ENCODE assay signal across 18 cellular contexts in genomic region chr2:43370146-43370545, GRCh38.
A peak's percentile ranks its signal among the peaks of the same experiment; 100 is the strongest.
DNase-seq lines count a peak whose midpoint lies in the region; ATAC-seq and TF ChIP-seq lines count a peak whose summit lies in the region.
"Had no signal": no experiment of that assay in that cellular context is flagged by ENCODE, and none has a peak within 500 bp of the region (broad histone marks: within the 10 kb centered on the region; RNA-seq: fewer than 3 reads in every experiment).

No MANE protein-coding gene starts in this region.

- H3K9me3 Mint-ChIP-seq in neural progenitor cell (peaks cover 2% of the 10 kb centered on the region), type B pancreatic cell (peaks cover 7% of the 10 kb centered on the region)
- H3K9me3 Mint-ChIP-seq: CD8-positive, alpha-beta memory T cell; natural killer cell had no signal

- intact Hi-C loops in heart left ventricle (cut with DNase I) (no loop called here), left cardiac atrium (cut with DNase I) (no loop called here)

- H3K4me3 Mint-ChIP-seq in neural progenitor cell (no peak overlapping the region), type B pancreatic cell (no peak overlapping the region)
- H3K4me3 Mint-ChIP-seq: CD8-positive, alpha-beta memory T cell; natural killer cell had no signal

- H3K4me3 ChIP-seq in heart left ventricle = no peak overlapping the region
- H3K4me3 ChIP-seq in gastroesophageal sphincter = no peak overlapping the region
- H3K4me3 ChIP-seq in neural progenitor cell = no peak overlapping the region
- H3K4me3 ChIP-seq: HAP-1 had no signal

- peaks cover 3 to 47% (median 18%) of the 10 kb centered on the region in 12 donors for H3K4me1 ChIP-seq in heart left ventricle
- peaks cover 7 to 54% (median 10%) of the 10 kb centered on the region in 3 donors for H3K4me1 ChIP-seq in gastroesophageal sphincter
- H3K4me1 ChIP-seq in neural progenitor cell = peaks cover 30% of the 10 kb centered on the region

- no peaks in the 10 kb centered on the region for H4K20me1 ChIP-seq in neural progenitor cell (ENCODE audit: low read depth)

- 73 to 81% (median 77%) methylated on average over 4 of the region's 4 CpGs for WGBS in heart left ventricle, 4 donors
- 34 to 45% methylated on average over 4 of the region's 4 CpGs for WGBS in gastroesophageal sphincter (ENCODE audit: low coverage in 1 of 2), 2 donors

- H3K36me3 ChIP-seq in heart left ventricle = no peaks in the 10 kb centered on the region
- H3K36me3 ChIP-seq in gastroesophageal sphincter = no peaks in the 10 kb centered on the region
- no peaks in the 10 kb centered on the region for H3K36me3 ChIP-seq in neural progenitor cell
- H3K36me3 ChIP-seq: HAP-1 had no signal

- H2AFZ ChIP-seq in neural progenitor cell (replicated peaks) = no peak overlapping the region

- no peak for DNase-seq in heart left ventricle
- DNase-seq in left cardiac atrium = no peak
- DNase-seq in neural progenitor cell (ENCODE audit: low spot score) = no peak
- DNase-seq in type B pancreatic cell (ENCODE audit: extremely low spot score, unreplicated experiment) = no peak
- DNase-seq in activated CD4-positive, CD25-positive, alpha-beta regulatory T cell (lab: John Stamatoyannopoulos, UW) = no peak
- DNase-seq in germinal center (ENCODE audit: low spot score) = no peak
- DNase-seq: activated effector memory CD4-positive, alpha-beta T cell treated with anti-CD3 and anti-CD28 coated beads, Interleukin-2, amount 50 U/mL, for 16 hours; CD8-positive, alpha-beta memory T cell; GF-D8; hippocampal formation; natural killer cell; NCI-H82; stimulated activated CD4-positive, alpha-beta T cell treated with anti-CD3 and anti-CD28 coated beads, Interleukin-4, amount 100 ng/mL, for 4 hours had no signal

- TF ChIP-seq CTCF in heart left ventricle (IDR thresholded peaks at IDR 0.05) = no peak
- no peak for TF ChIP-seq CTCF in gastroesophageal sphincter (IDR thresholded peaks at IDR 0.05)
- no peak for TF ChIP-seq CTCF in neural progenitor cell (IDR thresholded peaks at IDR 0.05)
- TF ChIP-seq CTCF in type B pancreatic cell (conservative IDR thresholded peaks at IDR 0.05) = no peak

- ATAC-seq in heart left ventricle = no peak
- no peak for ATAC-seq in left cardiac atrium
- ATAC-seq in gastroesophageal sphincter = no peak
- ATAC-seq in activated CD4-positive, CD25-positive, alpha-beta regulatory T cell treated with anti-CD3 and anti-CD28 coated beads, Interleukin-2, amount 50 U/mL, for 24 hours = no peak
- ATAC-seq: natural killer cell had no signal

- TF ChIP-seq EP300 in gastroesophageal sphincter (IDR thresholded peaks at IDR 0.05) = no peak

- H3K27ac ChIP-seq in heart left ventricle (peak overlapping the region in 10 of 12 donors; percentile 25 to 68 (median 41)), gastroesophageal sphincter (peak overlapping the region; percentile 43 to 70 (median 58)), neural progenitor cell (peak overlapping the region; percentile 61)
- H3K27ac ChIP-seq: RWPE1 had no signal

- no peak overlapping the region for H3K9ac ChIP-seq in neural progenitor cell

- H3K9me3 ChIP-seq in heart left ventricle (no peaks in the 10 kb centered on the region), gastroesophageal sphincter (no peaks in the 10 kb centered on the region), neural progenitor cell (ENCODE audit: low read depth) (no peaks in the 10 kb centered on the region)
- H3K9me3 ChIP-seq: HAP-1 had no signal

- H3F3A ChIP-seq in neural progenitor cell (ENCODE audit: low read depth) = peaks cover 8% of the 10 kb centered on the region

- H3K36me3 Mint-ChIP-seq in neural progenitor cell (peaks cover 3% of the 10 kb centered on the region), type B pancreatic cell (peaks cover 24% of the 10 kb centered on the region)
- H3K36me3 Mint-ChIP-seq: natural killer cell had no signal

- no peak overlapping the region for H3K27ac Mint-ChIP-seq in neural progenitor cell
- H3K27ac Mint-ChIP-seq in type B pancreatic cell = peak overlapping the region; percentile 70
- H3K27ac Mint-ChIP-seq: IgD-negative memory B cell had no signal

- H3K27me3 ChIP-seq in heart left ventricle = no peaks in the 10 kb centered on the region
- no peaks in the 10 kb centered on the region for H3K27me3 ChIP-seq in gastroesophageal sphincter
- no peaks in the 10 kb centered on the region for H3K27me3 ChIP-seq in neural progenitor cell

- peak overlapping the region; percentile 39 for H3K4me2 ChIP-seq in neural progenitor cell

- H3K27me3 Mint-ChIP-seq in neural progenitor cell (ENCODE audit: insufficient read depth, low read depth) = no peaks in the 10 kb centered on the region
- H3K27me3 Mint-ChIP-seq in type B pancreatic cell = no peaks in the 10 kb centered on the region
- H3K27me3 Mint-ChIP-seq: CD8-positive, alpha-beta memory T cell; IgD-negative memory B cell had no signal

- H3K79me2 ChIP-seq in neural progenitor cell (ENCODE audit: low read depth) = no peaks in the 10 kb centered on the region

- TF ChIP-seq POLR2A in heart left ventricle (IDR thresholded peaks at IDR 0.05) (no peak), gastroesophageal sphincter (IDR thresholded peaks at IDR 0.05) (no peak)

- H3K4me1 Mint-ChIP-seq in neural progenitor cell (peaks cover 23% of the 10 kb centered on the region), type B pancreatic cell (ENCODE audit: unreplicated experiment) (peaks cover 41% of the 10 kb centered on the region)
